Comparison of ENCODE assay signal across 1 cellular context in genomic region chr2:3594493-3595281, GRCh38.
TF ChIP-seq lines count a peak whose summit lies in the region.

COLEC11 (plus strand) TSS chr2:3595112; CDS start chr2:3604341, 9,229 bp downstream.

TF ChIP-seq in K562, 482 proteins besides CTCF, POLR2A, EP300 and RAD21 (continued from another document and continues in another):
- TF ChIP-seq ZNF584 (CRISPR knock-in tag; IDR thresholded peaks at IDR 0.05; ENCODE audit: low read depth) = no peak
- no peak for TF ChIP-seq POLR2AphosphoS5 (IDR thresholded peaks at IDR 0.05; ENCODE audit: control insufficient read depth, insufficient read depth, low read depth, low read length)
- TF ChIP-seq ZNF740 (CRISPR knock-in tag; IDR thresholded peaks at IDR 0.05) = no peak
- TF ChIP-seq ZNF740 (tag; IDR thresholded peaks at IDR 0.05) = no peak
- TF ChIP-seq ZNF23 (CRISPR knock-in tag; IDR thresholded peaks at IDR 0.05) = no peak
- no peak for TF ChIP-seq NUFIP1 (IDR thresholded peaks at IDR 0.05; ENCODE audit: partially characterized antibody)
- TF ChIP-seq RBM22 (IDR thresholded peaks at IDR 0.05; ENCODE audit: low read depth, low read length, poor library complexity, severe bottlenecking) = no peak
- no peak for TF ChIP-seq NCOA2 (IDR thresholded peaks at IDR 0.05; ENCODE audit: partially characterized antibody in 2 of 2)
- no peak for TF ChIP-seq ZNF175 (CRISPR knock-in tag; IDR thresholded peaks at IDR 0.05; ENCODE audit: low read depth)
- TF ChIP-seq ATF4 (CRISPR knock-in tag; IDR thresholded peaks at IDR 0.05) = no peak
- peak; percentile 86 for TF ChIP-seq POLR2G (IDR thresholded peaks at IDR 0.05; ENCODE audit: low read depth, low read length)
- TF ChIP-seq ZMIZ1 (IDR thresholded peaks at IDR 0.05; ENCODE audit: low read depth in 2 of 2, low read length in 2 of 2) = no peak
- TF ChIP-seq ZNF384 (IDR thresholded peaks at IDR 0.05; ENCODE audit: low read depth, low read length) = no peak
- no peak for TF ChIP-seq DIDO1 (tag; IDR thresholded peaks at IDR 0.05; ENCODE audit: low read depth)
- no peak for TF ChIP-seq CHD7 (IDR thresholded peaks at IDR 0.05; ENCODE audit: low read depth, low read length)
- no peak for TF ChIP-seq PYGO2 (tag; IDR thresholded peaks at IDR 0.05)
- TF ChIP-seq ZNF431 (CRISPR knock-in tag; IDR thresholded peaks at IDR 0.05) = no peak
- no peak for TF ChIP-seq ZNF165 (CRISPR knock-in tag; IDR thresholded peaks at IDR 0.05; ENCODE audit: borderline replicate concordance)
- TF ChIP-seq ETV1 (tag; conservative IDR thresholded peaks at IDR 0.05; ENCODE audit: low read depth) = peak; percentile 76
- no peak for TF ChIP-seq HDAC3 (IDR thresholded peaks at IDR 0.05; ENCODE audit: borderline replicate concordance, partially characterized antibody)
- no peak for TF ChIP-seq TRIM28 (IDR thresholded peaks at IDR 0.05)
- no peak for TF ChIP-seq MAFF (IDR thresholded peaks at IDR 0.05; ENCODE audit: low read length)
- no peak for TF ChIP-seq HMGXB4 (CRISPR knock-in tag; IDR thresholded peaks at IDR 0.05)
- TF ChIP-seq PCBP1 (IDR thresholded peaks at IDR 0.05; ENCODE audit: low read depth, low read length, poor library complexity, severe bottlenecking) = no peak
- TF ChIP-seq FOXA3 (CRISPR knock-in tag; conservative IDR thresholded peaks at IDR 0.05 in 1 of 2, IDR thresholded peaks at IDR 0.05 in 1 of 2) = 0 out of 4 replicates have a peak, but pooled peaks of 1 of the 2 experiments have one; percentile 32
- peak; percentile 60 for TF ChIP-seq SMARCA4 (IDR thresholded peaks at IDR 0.05)
- no peak for TF ChIP-seq ZNF354B (CRISPR knock-in tag; IDR thresholded peaks at IDR 0.05)
- no peak for TF ChIP-seq CEBPG (CRISPR knock-in tag; IDR thresholded peaks at IDR 0.05)
- TF ChIP-seq CEBPG (tag; conservative IDR thresholded peaks at IDR 0.05 in 1 of 2, IDR thresholded peaks at IDR 0.05 in 1 of 2) = no peak
- no peak for TF ChIP-seq NCOA6 (IDR thresholded peaks at IDR 0.05)
- no peak for TF ChIP-seq CBFA2T2 (conservative IDR thresholded peaks at IDR 0.05)
- TF ChIP-seq RBM17 (IDR thresholded peaks at IDR 0.05; ENCODE audit: borderline replicate concordance, low read depth, low read length) = no peak
- TF ChIP-seq HCFC1 (IDR thresholded peaks at IDR 0.05; ENCODE audit: low read depth, low read length) = no peak
- peak; percentile 94 for TF ChIP-seq PHF21A (IDR thresholded peaks at IDR 0.05; ENCODE audit: borderline replicate concordance, low read depth)
- TF ChIP-seq ZBTB1 (CRISPR knock-in tag; IDR thresholded peaks at IDR 0.05; ENCODE audit: borderline replicate concordance, low read depth) = no peak
- TF ChIP-seq ZNF12 (CRISPR knock-in tag; IDR thresholded peaks at IDR 0.05) = no peak
- TF ChIP-seq CREB3L1 (IDR thresholded peaks at IDR 0.05; ENCODE audit: borderline replicate concordance, low read depth) = no peak
- no peak for TF ChIP-seq ZNF778 (CRISPR knock-in tag; IDR thresholded peaks at IDR 0.05)
- TF ChIP-seq ZNF780A (CRISPR knock-in tag; IDR thresholded peaks at IDR 0.05) = no peak
- no peak for TF ChIP-seq ZNF444 (CRISPR knock-in tag; IDR thresholded peaks at IDR 0.05)
- no peak for TF ChIP-seq TAF1 (IDR thresholded peaks at IDR 0.05; ENCODE audit: control insufficient read depth, extremely low read depth, insufficient read depth, low read length, severe bottlenecking)
- no peak for TF ChIP-seq IRF9 (tag; IDR thresholded peaks at IDR 0.05)
- peak; percentile 33; the same call in 1 of the 2 replicates for TF ChIP-seq ESRRA (IDR thresholded peaks at IDR 0.05; ENCODE audit: borderline replicate concordance, low read depth)
- no peak for TF ChIP-seq FOXK1 (CRISPR knock-in tag; IDR thresholded peaks at IDR 0.05; ENCODE audit: borderline replicate concordance)
- no peak for TF ChIP-seq ZNF124 (CRISPR knock-in tag; IDR thresholded peaks at IDR 0.05)
- no peak for TF ChIP-seq ZNF785 (CRISPR knock-in tag; IDR thresholded peaks at IDR 0.05)
- no peak for TF ChIP-seq XRCC5 (IDR thresholded peaks at IDR 0.05; ENCODE audit: low read depth, low read length)
